12 cellular contexts compared by ENCODE assay signal in the genomic region with DNA sequence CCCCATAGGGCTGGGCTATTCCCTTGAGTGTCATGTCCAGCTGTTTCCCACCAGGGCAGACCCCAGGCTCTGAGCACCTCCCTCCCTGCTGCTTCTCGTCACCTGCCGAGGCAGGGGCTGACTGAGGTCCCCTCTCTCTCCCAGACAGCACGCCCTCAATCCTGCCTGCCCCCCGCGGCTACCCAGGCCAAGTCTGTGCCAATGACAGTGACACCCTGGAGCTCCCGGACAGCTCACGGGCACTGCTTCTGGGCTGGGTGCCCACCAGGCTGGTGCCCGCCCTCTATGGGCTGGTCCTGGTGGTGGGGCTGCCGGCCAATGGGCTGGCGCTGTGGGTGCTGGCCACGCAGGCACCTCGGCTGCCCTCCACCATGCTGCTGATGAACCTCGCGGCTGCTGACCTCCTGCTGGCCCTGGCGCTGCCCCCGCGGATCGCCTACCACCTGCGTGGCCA. TPM values are rescaled to one million over a fixed set of nuclear protein-coding genes. Genes with fewer than 3 reads are reported as not detected.
DNase-seq lines count a peak whose midpoint lies in the region; ATAC-seq, FAIRE-seq and TF ChIP-seq lines count a peak whose summit lies in the region.
"Had no signal": no experiment of that assay in that cellular context is flagged by ENCODE, and none has a peak within 500 bp of the region (broad histone marks: within the 10 kb centered on the region; RNA-seq: fewer than 3 reads in every experiment).

No MANE protein-coding gene starts in this region.

- peak; percentile 3 for ATAC-seq in K562
- no peak for ATAC-seq in lung (ENCODE audit: insufficient read depth, low FRiP score)
- no peak for ATAC-seq in GM21390 (IDR thresholded peaks at IDR 0.05; ENCODE audit: unreplicated experiment)
- ATAC-seq in HG02852 (IDR thresholded peaks at IDR 0.05; ENCODE audit: unreplicated experiment), result no peak
- ATAC-seq in sciatic nerve, result no peak

- BruUV-seq in K562 (replicated peaks; lab: Mats Ljungman, UMichigan), result no TSS peak

- peak overlapping the region; percentile 97 to 98 for H3K9ac ChIP-seq in K562 (ENCODE audit: insufficient read depth in 1 of 2, low read depth in 2 of 2, low read length in 2 of 2)

- 2% methylated on average over 11 of the region's 19 CpGs for WGBS in K562 (ENCODE audit: insufficient coverage, low coverage, missing lambda C conversion rate)
- WGBS in lung, 2 donors, result 54 to 65% methylated on average over 18 to 19 of the region's 19 CpGs

- H4K20me1 ChIP-seq in K562 (replicated peaks; ENCODE audit: control insufficient read depth, insufficient read depth, low read length), result no peaks in the 10 kb centered on the region

- intact Hi-C loops in K562 (cut with micrococcal nuclease) (no loop called here), sciatic nerve (cut with DNase I) (no loop called here)

- peak overlapping the region; percentile 97 for H3K4me2 ChIP-seq in K562 (ENCODE audit: insufficient read depth, low read length)

- no peak for TF ChIP-seq EP300 in Ishikawa (IDR thresholded peaks at IDR 0.05; ENCODE audit: borderline replicate concordance)
- TF ChIP-seq EP300 in K562 (IDR thresholded peaks at IDR 0.05; ENCODE audit: low read length), result no peak

- in situ Hi-C loops in K562 (cut with MboI), result no loop called here

- DNase-seq in K562 (ENCODE audit: extremely low read depth in 1 of 4, low spot score in 3 of 4) (peak in 3 of 4 experiments; percentile 51 to 62 (median 54)), lung (ENCODE audit: low spot score) (no peak), HPDE6-E6E7 (ENCODE audit: extremely low spot score) (no peak), sciatic nerve (ENCODE audit: low spot score) (no peak)
- DNase-seq: activated CD4-positive, alpha-beta T cell treated with anti-CD3 and anti-CD28 coated beads for 48 hours; hypothalamus; naive B cell had no signal

- H3K4me1 ChIP-seq in K562 (replicated peaks in 1 of 2; ENCODE audit: control insufficient read depth in 2 of 2, insufficient read depth in 2 of 2, low read length in 2 of 2), result peaks cover 52 to 80% of the 10 kb centered on the region in 2 experiments
- H3K4me1 ChIP-seq in lung (ENCODE audit: control insufficient read depth in 2 of 2, insufficient read depth in 2 of 2, low read length in 2 of 2), result peaks cover 0 to 23% of the 10 kb centered on the region in 2 donors

- CTCF ChIA-PET in K562 (lab: Yijun Ruan, JAX; ENCODE audit: low intra/inter-chr PET ratio), result no interaction called here

- no peaks in the 10 kb centered on the region for H3K9me1 ChIP-seq in K562 (ENCODE audit: control insufficient read depth, insufficient read depth, low read length)

- no peak for TF ChIP-seq CTCF in 22Rv1 (IDR thresholded peaks at IDR 0.05)
- no peak for TF ChIP-seq CTCF in K562 (IDR thresholded peaks at IDR 0.05 in 2 of 3, conservative IDR thresholded peaks at IDR 0.05 in 1 of 3; ENCODE audit: insufficient read depth in 2 of 3, low read depth in 1 of 3, low read length in 3 of 3)
- no peak for TF ChIP-seq CTCF in lung (IDR thresholded peaks at IDR 0.05; ENCODE audit: control extremely low read depth, extremely low read depth)

- POLR2A ChIA-PET in K562 (lab: Yijun Ruan, JAX), result interaction anchor here (0.6 to 0.8 kb wide), 2 partner anchors 11 to 93 kb away, joined by 3 to 4 read pairs; no protein-coding TSS in a partner anchor

- peak overlapping the region; percentile 55 for H3K4me3 ChIP-seq in K562
- peak overlapping the region; percentile 49 for H3K4me3 ChIP-seq in lung

- peak overlapping the region; percentile 30 for H2AFZ ChIP-seq in K562 (ENCODE audit: low read depth, low read length)

- H3K79me2 ChIP-seq in K562 (ENCODE audit: control insufficient read depth, insufficient read depth, low read length), result peaks cover 47% of the 10 kb centered on the region

- TF ChIP-seq RAD21 in Ishikawa (IDR thresholded peaks at IDR 0.05; ENCODE audit: low read depth) (no peak), K562 (CRISPR knock-in tag; conservative IDR thresholded peaks at IDR 0.05 in 1 of 2, IDR thresholded peaks at IDR 0.05 in 1 of 2) (no peak)

- FAIRE-seq in K562 (lab: Jason Lieb, UNC), result peak; percentile 49

- no peak for TF ChIP-seq POLR2A in K562 (conservative IDR thresholded peaks at IDR 0.05)

- H3K27ac ChIP-seq in 22Rv1 (peak overlapping the region; percentile 81), K562 (ENCODE audit: extremely low read depth, low read depth, low read length) (peak overlapping the region; percentile 100), lung (ENCODE audit: low read depth in 1 of 2, low read length in 1 of 2) (peak overlapping the region; percentile 46 to 92)

- no peaks in the 10 kb centered on the region for H3K9me3 ChIP-seq in K562 (replicated peaks; ENCODE audit: control insufficient read depth, insufficient read depth, low read depth, low read length)
- peaks cover 0 to 4% of the 10 kb centered on the region in 2 donors for H3K9me3 ChIP-seq in lung (ENCODE audit: control insufficient read depth in 2 of 2, insufficient read depth in 1 of 2, low read length in 1 of 2)
- H3K9me3 ChIP-seq: BE2C had no signal

- H3K27me3 ChIP-seq in K562 (ENCODE audit: control insufficient read depth in 2 of 2, insufficient read depth in 2 of 2, low read length in 2 of 2), result no peaks in the 10 kb centered on the region
- H3K27me3 ChIP-seq in lung (ENCODE audit: control insufficient read depth, insufficient read depth), result no peaks in the 10 kb centered on the region
- H3K27me3 ChIP-seq: BE2C had no signal

- peaks cover 26% of the 10 kb centered on the region; the same call in 2 of the 3 replicates for H3K36me3 ChIP-seq in K562 (ENCODE audit: control insufficient read depth, insufficient read depth, low read length)
- H3K36me3 ChIP-seq in lung (ENCODE audit: control insufficient read depth in 2 of 2, insufficient read depth in 2 of 2, low read length in 2 of 2), result peaks cover 0 to 3% of the 10 kb centered on the region in 2 donors
- H3K36me3 ChIP-seq: BE2C had no signal

TF ChIP-seq in K562, 482 proteins besides CTCF, POLR2A, EP300 and RAD21 (continues in another document):
- 0 out of 2 replicates have a peak, but pooled peaks have one; percentile 9 for TF ChIP-seq CHD2 (IDR thresholded peaks at IDR 0.05; ENCODE audit: low read depth, low read length)
- 0 out of 2 replicates have a peak, but pooled peaks have one; percentile 4 for TF ChIP-seq MEF2D (tag; conservative IDR thresholded peaks at IDR 0.05; ENCODE audit: low read depth)
- TF ChIP-seq, protein P1, sequence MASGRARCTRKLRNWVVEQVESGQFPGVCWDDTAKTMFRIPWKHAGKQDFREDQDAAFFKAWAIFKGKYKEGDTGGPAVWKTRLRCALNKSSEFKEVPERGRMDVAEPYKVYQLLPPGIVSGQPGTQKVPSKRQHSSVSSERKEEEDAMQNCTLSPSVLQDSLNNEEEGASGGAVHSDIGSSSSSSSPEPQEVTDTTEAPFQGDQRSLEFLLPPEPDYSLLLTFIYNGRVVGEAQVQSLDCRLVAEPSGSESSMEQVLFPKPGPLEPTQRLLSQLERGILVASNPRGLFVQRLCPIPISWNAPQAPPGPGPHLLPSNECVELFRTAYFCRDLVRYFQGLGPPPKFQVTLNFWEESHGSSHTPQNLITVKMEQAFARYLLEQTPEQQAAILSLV (tag; IDR thresholded peaks at IDR 0.05), result no peak
- TF ChIP-seq HMG20B (CRISPR knock-in tag; IDR thresholded peaks at IDR 0.05), result peak; percentile 83; the same call in 1 of the 2 replicates
- peak; percentile 47; the same call in 1 of the 2 replicates for TF ChIP-seq NR2C2 (CRISPR knock-in tag; IDR thresholded peaks at IDR 0.05)
- TF ChIP-seq NR2C2 (tag; IDR thresholded peaks at IDR 0.05), result no peak

RNA-seq across cellular contexts. Expression of a gene that starts 0.7 kb away (rescaled TPM):
- total RNA-seq in K562 (2011; cell fraction: chromatin; rRNA removed; ENCODE audit: low replicate concordance), result 16.8 and 60.7 TPM in 2 replicates
- 53.0 and 74.2 TPM in 2 replicates for total RNA-seq in K562 (2011; cell fraction: nucleolus; rRNA removed)
- total RNA-seq in K562 (2011; cell fraction: nucleoplasm; rRNA removed), result 25.8 and 31.3 TPM in 2 replicates
- total RNA-seq in K562 (2014; rRNA removed) (23.4 and 29.5 TPM in 2 replicates), K562 (2014; rRNA removed; fragmentation: Illumina TruSeq; extraction: Trizol) (10.7 and 11.0 TPM in 2 replicates), K562 (2015; rRNA removed; fragmentation: Illumina TruSeq; extraction: Trizol) (11.9 and 12.1 TPM in 2 replicates), K562 (2021) (27.6 and 29.0 TPM in 2 replicates), lung (10 to 100 TPM in 1 of 2 donors, 1 to 10 TPM in 1; 5.8 to 76.8 TPM), sciatic nerve (2.5 TPM)
- polyA plus RNA-seq in K562 (2011; rRNA removed) (7.2 and 9.9 TPM in 2 replicates), K562 (2014; fragmentation: Illumina TruSeq; extraction: Trizol) (12.3 and 13.4 TPM in 2 replicates), K562 (2014; fragmentation: Nextera tagmentation; extraction: Ambion mirVana) (1 to 10 TPM; 1.4 to 5.0 TPM), K562 (2014; rRNA removed) (20.9 and 22.0 TPM in 2 replicates), lung (10 to 100 TPM; 45.2 to 60.8 TPM)
- polyA plus RNA-seq in K562 (2011; cell fraction: cytosol; rRNA removed), result 10.5 and 59.1 TPM in 2 replicates
- 4.8 and 12.6 TPM in 2 replicates for polyA plus RNA-seq in K562 (2011; cell fraction: nucleus; rRNA removed)
- 15.6 and 20.7 TPM in 2 replicates for polyA plus RNA-seq in K562 (2012)
- polyA minus RNA-seq in K562 (2011; rRNA and poly(A)+ RNA removed), result 3.2 and 7.2 TPM in 2 replicates
- 8.0 and 13.6 TPM in 2 replicates for polyA minus RNA-seq in K562 (2011; cell fraction: cytosol; rRNA and poly(A)+ RNA removed)
- 12.3 and 14.5 TPM in 2 replicates for polyA minus RNA-seq in K562 (2011; cell fraction: nucleus; rRNA and poly(A)+ RNA removed)

Comparison
In these comparisons a context has a peak if more than half of its experiments do, and no peak if none do; other contexts are left out.
1. DNase-seq: peak in K562 (3 of 4); none in lung (single experiment), HPDE6-E6E7 (single experiment) and sciatic nerve (single experiment).
2. Peak in every context shown above with its lines, with median percentiles within 50 percentile points of each other: H3K27ac ChIP-seq.